ENCODE assay signal across 20 cellular contexts in genomic region chr18:69916412-69916811, GRCh38. TPM values are rescaled to one million over a fixed set of nuclear protein-coding genes. Genes with fewer than 3 reads are reported as not detected.
DNase-seq lines count a peak whose midpoint lies in the region; ATAC-seq, FAIRE-seq and TF ChIP-seq lines count a peak whose summit lies in the region.
"Had no signal": no experiment of that assay in that cellular context is flagged by ENCODE, and none has a peak within 500 bp of the region (broad histone marks: within the 10 kb centered on the region; RNA-seq: fewer than 3 reads in every experiment).

No MANE protein-coding gene starts in this region.

- peak overlapping the region; percentile 15 to 78 for H3K27ac Mint-ChIP-seq in natural killer cell
- H3K27ac Mint-ChIP-seq: nephron progenitor cell, type B pancreatic cell had no signal

- no peaks in the 10 kb centered on the region for H3K27me3 Mint-ChIP-seq in natural killer cell (ENCODE audit: low read depth in 2 of 2)
- H3K27me3 Mint-ChIP-seq: type B pancreatic cell had no signal

- no peak overlapping the region for H3K4me3 ChIP-seq in bronchial epithelial cell (ENCODE audit: low read depth, low read length)
- H3K4me3 ChIP-seq: colonic mucosa, prostate gland, skin epidermis had no signal

- no peaks in the 10 kb centered on the region for H3K9me3 Mint-ChIP-seq in natural killer cell
- H3K9me3 Mint-ChIP-seq: activated T-cell treated with anti-CD3 and anti-CD28 coated beads, Interleukin-2, amount 50 U/mL, for 4 hours; nephron progenitor cell; type B pancreatic cell had no signal

- no peak overlapping the region for H3K4me3 Mint-ChIP-seq in natural killer cell
- H3K4me3 Mint-ChIP-seq: activated T-cell treated with anti-CD3 and anti-CD28 coated beads, Interleukin-2, amount 50 U/mL, for 4 hours; nephron progenitor cell; type B pancreatic cell had no signal

- intact Hi-C loops in natural killer cell (cut with micrococcal nuclease) = no loop called here

- H3K36me3 ChIP-seq in bronchial epithelial cell (ENCODE audit: control insufficient read depth, insufficient read depth, low read length) = no peaks in the 10 kb centered on the region
- H3K36me3 ChIP-seq: BE2C, colonic mucosa, prostate gland had no signal

- no peak for FAIRE-seq in bronchial epithelial cell (lab: Jason Lieb, UNC)

- DNase-seq in EL (peak; percentile 3), LHCN-M2 (ENCODE audit: low read depth) (peak; percentile 54), bronchial epithelial cell (ENCODE audit: low read depth) (peak; percentile 70), natural killer cell (no peak), G401 (ENCODE audit: low spot score) (no peak), globus pallidus (ENCODE audit: low spot score) (no peak), iPS-NIHi7 (ENCODE audit: extremely low spot score) (no peak)
- DNase-seq: activated CD4-positive, alpha-beta T cell treated with anti-CD3 and anti-CD28 coated beads, Interleukin-2, amount 50 U/mL, for 48 hours; activated T-cell treated with anti-CD3 and anti-CD28 coated beads, Interleukin-2, amount 50 U/mL, for 4 hours; BE2C; colonic mucosa; GDM1; NCI-H187; NCI-H226; nephron progenitor cell; stimulated activated CD4-positive, alpha-beta T cell treated with anti-CD3 and anti-CD28 coated beads, Interleukin-4, amount 100 ng/mL, for 1 hour had no signal

- no peak for ATAC-seq in natural killer cell
- ATAC-seq: HCT116 had no signal

- H3K4me1 Mint-ChIP-seq in natural killer cell = peaks cover 75 to 79% of the 10 kb centered on the region in 2 donors

- peaks cover 6% of the 10 kb centered on the region for H3K36me3 Mint-ChIP-seq in natural killer cell
- H3K36me3 Mint-ChIP-seq: type B pancreatic cell had no signal

- no peak for TF ChIP-seq CTCF in bronchial epithelial cell (IDR thresholded peaks at IDR 0.05; ENCODE audit: insufficient read depth, low read length, severe bottlenecking)
- TF ChIP-seq CTCF in natural killer cell (IDR thresholded peaks at IDR 0.05) = no peak

- in situ Hi-C loops in G401 (cut with HindIII; ENCODE audit: low sequenced_read_pairs) = no loop called here

- H3K27me3 ChIP-seq in bronchial epithelial cell (ENCODE audit: control insufficient read depth, insufficient read depth, low read length) = no peaks in the 10 kb centered on the region
- H3K27me3 ChIP-seq: BE2C, colonic mucosa had no signal

RNA-seq across cellular contexts. Expression of gene CD226, which starts 31.3 kb away (rescaled TPM):
- total RNA-seq in LHCN-M2 (2014; rRNA removed) (0.38 and 0.69 TPM in 2 replicates), bronchial epithelial cell (0.53 and 0.64 TPM in 2 replicates), natural killer cell (100 to 1,000 TPM; 151 to 178 (median 162) TPM)
- 0.10 TPM for polyA plus RNA-seq in LHCN-M2 (2012)
- 0.07 and 0.31 TPM in 2 replicates for total RNA-seq in G401 (2014; rRNA removed; shearing (Covaris generic))

Comparison
In these comparisons a context has a peak if more than half of its experiments do, and no peak if none do; other contexts are left out.
1. DNase-seq: peak in EL (single experiment), LHCN-M2 (single experiment) and bronchial epithelial cell (single experiment); none in natural killer cell (single experiment), G401 (single experiment), globus pallidus (single experiment) and iPS-NIHi7 (single experiment).
2. RNA of gene CD226, which starts 31.3 kb away (total RNA-seq): 151 to 178 TPM in natural killer cell; 0.38 to 0.69 TPM in LHCN-M2, 0.53 to 0.64 TPM in bronchial epithelial cell and 0.07 to 0.31 TPM in G401; every median in the first group is over 10 times any median in the second.